8 cellular contexts compared by ENCODE assay signal in the genomic region with DNA sequence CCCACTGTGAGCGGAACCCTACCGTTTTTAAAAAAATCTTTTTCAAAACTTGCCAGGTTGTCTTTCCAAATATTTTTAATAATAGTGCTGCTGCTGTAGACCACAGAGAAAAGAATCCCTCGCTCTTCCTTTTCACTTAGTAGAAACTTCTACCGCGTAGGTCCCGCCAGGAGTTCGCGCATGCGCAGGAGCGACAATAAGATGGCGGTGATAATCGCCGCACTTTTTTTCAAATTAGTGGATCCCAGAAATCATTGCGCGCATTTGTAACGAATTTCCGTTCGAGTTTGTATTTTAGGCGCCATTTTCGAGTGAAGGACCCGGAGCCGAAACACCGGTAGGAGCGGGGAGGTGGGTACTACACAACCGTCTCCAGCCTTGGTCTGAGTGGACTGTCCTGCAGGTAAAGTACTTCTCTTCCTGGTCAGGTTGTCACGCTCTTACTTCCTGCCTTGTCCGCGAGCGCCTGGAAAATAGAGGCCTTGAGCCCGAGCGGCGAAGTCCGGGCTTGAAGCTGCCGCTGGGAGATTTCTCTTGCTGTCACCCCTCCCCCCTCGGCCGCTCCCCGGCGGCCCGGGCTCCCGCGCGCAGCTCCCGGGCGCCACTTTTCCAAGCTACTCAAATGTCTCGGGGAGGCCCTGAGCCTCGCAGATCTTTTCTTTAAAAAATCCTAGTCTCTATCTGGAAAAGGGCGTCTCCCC. TPM values are rescaled to one million over a fixed set of nuclear protein-coding genes. Genes with fewer than 3 reads are reported as not detected.
A peak's percentile ranks its signal among the peaks of the same experiment; 100 is the strongest.
DNase-seq lines count a peak whose midpoint lies in the region; ATAC-seq and TF ChIP-seq lines count a peak whose summit lies in the region.

A gene (plus strand): TSS at position 304 of the 701 bp plus-strand sequence. CDS start 1,177 bp downstream, outside the sequence.

- peak within 1 kb of the TSS; percentile 97 to 98 for H3K4me3 Mint-ChIP-seq in CD14-positive monocyte

- peak; percentile 80 for DNase-seq in CD14-positive monocyte (ENCODE audit: low spot score)
- peak; percentile 98 for DNase-seq in NCI-H774 (lab: John Stamatoyannopoulos, UW)
- peak; percentile 65 to 85 for DNase-seq in activated CD4-positive, alpha-beta T cell treated with anti-CD3 and anti-CD28 coated beads, Interleukin-2, amount 50 U/mL, for 24 hours (ENCODE audit: low read depth in 1 of 2, low spot score in 1 of 2)
- DNase-seq in dermis blood vessel endothelial cell, result peak; percentile 94
- peak; percentile 85 to 86 for DNase-seq in left lung
- peak; percentile 88 for DNase-seq in stimulated activated CD4-positive, alpha-beta T cell treated with anti-CD3 and anti-CD28 coated beads, Interleukin-4, amount 100 ng/mL, for 24 hours

- peaks cover 44% of the 10 kb centered on the region for H3K4me1 Mint-ChIP-seq in CD14-positive monocyte

- H3K9me3 ChIP-seq in left lung, result no peaks in the 10 kb centered on the region

- intact Hi-C loops in CD14-positive monocyte (cut with micrococcal nuclease) (loop anchor here (5.0 kb wide), 2 partner anchors 48 to 168 kb away; a partner anchor contains a TSS), left lung (cut with DNase I) (no loop called here)

- no peak for TF ChIP-seq CTCF in CD14-positive monocyte (IDR thresholded peaks at IDR 0.05)
- TF ChIP-seq CTCF in left lung (IDR thresholded peaks at IDR 0.05), result no peak

- no peaks in the 10 kb centered on the region for H3K9me3 Mint-ChIP-seq in CD14-positive monocyte

- H3K36me3 Mint-ChIP-seq in CD14-positive monocyte, result peaks cover 0 to 1% of the 10 kb centered on the region in 2 donors

- peak within 1 kb of the TSS; percentile 72 to 81 for H3K4me3 ChIP-seq in left lung

- H3K27me3 ChIP-seq in left lung, result no peaks in the 10 kb centered on the region

- H3K36me3 ChIP-seq in left lung, result no peaks in the 10 kb centered on the region

- peak within 1 kb of the TSS; percentile 91 to 93 for H3K27ac ChIP-seq in left lung

- peaks cover 0 to 50% of the 10 kb centered on the region in 2 donors for H3K4me1 ChIP-seq in left lung

- H3K27me3 Mint-ChIP-seq in CD14-positive monocyte (ENCODE audit: low read depth in 3 of 3), result no peaks in the 10 kb centered on the region

- ATAC-seq in GM19438 (IDR thresholded peaks at IDR 0.05; ENCODE audit: low read depth, unreplicated experiment) (peak; percentile 47), HG03571 (IDR thresholded peaks at IDR 0.05; ENCODE audit: unreplicated experiment) (peak; percentile 45), left lung (peak; percentile 67)

- H3K27ac Mint-ChIP-seq in CD14-positive monocyte, result peak within 1 kb of the TSS; percentile 95 to 99 (median 98)

RNA-seq across cellular contexts. Expression of the gene that starts here (rescaled TPM):
- polyA plus RNA-seq in CD14-positive monocyte, result 10 to 100 TPM in 1 of 2 donors, 1 to 10 TPM in 1; 6.8 to 17.2 TPM
- 46.8 and 131 TPM in 2 replicates for total RNA-seq in dermis blood vessel endothelial cell
- 10 to 100 TPM; 68.6 to 73.5 TPM for total RNA-seq in left lung

Comparison
In these comparisons a context has a peak if more than half of its experiments do, and no peak if none do; other contexts are left out.
1. Peak in every context shown above with its lines: DNase-seq, ATAC-seq, H3K4me3 ChIP-seq and H3K27ac ChIP-seq.
2. intact Hi-C loops: an anchor here in CD14-positive monocyte (5.0 kb wide); none called in left lung.